ENCODE assay signal across 1 cellular context in the genomic region with DNA sequence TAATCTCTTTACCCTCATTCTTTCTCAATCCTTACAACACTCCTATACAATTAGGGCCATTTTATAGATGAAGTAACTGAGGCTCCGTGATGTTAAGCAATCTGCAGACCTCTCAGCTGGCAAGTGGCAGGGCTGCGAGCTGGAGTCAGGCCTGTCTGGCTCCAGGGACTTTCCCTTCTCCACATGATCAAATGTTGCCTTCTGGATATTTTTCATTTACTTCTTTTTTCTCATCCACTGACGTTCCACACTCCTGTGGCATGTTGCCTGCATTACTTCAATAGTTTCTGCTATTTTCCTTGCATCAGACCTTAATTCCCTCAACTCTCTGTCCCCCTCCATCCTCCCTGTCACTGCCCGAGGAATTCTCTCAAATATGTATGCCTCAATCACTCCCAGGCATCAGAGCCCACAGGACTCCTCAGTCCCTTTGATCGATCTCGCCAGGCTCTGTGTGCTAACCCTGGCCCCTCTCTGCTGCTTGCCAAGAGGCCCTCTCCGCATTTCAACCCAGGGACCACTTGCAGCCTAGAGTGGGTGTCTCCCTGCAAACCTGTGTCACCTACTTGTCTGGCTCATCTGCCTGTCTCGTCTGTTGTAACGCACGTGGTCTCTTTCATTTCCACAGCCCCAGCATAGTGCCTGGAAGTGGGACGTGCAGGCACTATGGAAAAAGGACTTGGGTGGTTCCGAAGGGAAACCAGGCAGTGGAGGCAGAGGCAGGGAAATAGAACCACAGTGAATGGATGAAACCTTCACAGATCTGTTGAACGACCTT.
TF ChIP-seq lines count a peak whose summit lies in the region.

No MANE protein-coding gene starts in this region.

TF ChIP-seq in GM23338, 12 proteins besides CTCF, POLR2A, EP300 and RAD21 (continued from another document):
- TF ChIP-seq, protein P1, sequence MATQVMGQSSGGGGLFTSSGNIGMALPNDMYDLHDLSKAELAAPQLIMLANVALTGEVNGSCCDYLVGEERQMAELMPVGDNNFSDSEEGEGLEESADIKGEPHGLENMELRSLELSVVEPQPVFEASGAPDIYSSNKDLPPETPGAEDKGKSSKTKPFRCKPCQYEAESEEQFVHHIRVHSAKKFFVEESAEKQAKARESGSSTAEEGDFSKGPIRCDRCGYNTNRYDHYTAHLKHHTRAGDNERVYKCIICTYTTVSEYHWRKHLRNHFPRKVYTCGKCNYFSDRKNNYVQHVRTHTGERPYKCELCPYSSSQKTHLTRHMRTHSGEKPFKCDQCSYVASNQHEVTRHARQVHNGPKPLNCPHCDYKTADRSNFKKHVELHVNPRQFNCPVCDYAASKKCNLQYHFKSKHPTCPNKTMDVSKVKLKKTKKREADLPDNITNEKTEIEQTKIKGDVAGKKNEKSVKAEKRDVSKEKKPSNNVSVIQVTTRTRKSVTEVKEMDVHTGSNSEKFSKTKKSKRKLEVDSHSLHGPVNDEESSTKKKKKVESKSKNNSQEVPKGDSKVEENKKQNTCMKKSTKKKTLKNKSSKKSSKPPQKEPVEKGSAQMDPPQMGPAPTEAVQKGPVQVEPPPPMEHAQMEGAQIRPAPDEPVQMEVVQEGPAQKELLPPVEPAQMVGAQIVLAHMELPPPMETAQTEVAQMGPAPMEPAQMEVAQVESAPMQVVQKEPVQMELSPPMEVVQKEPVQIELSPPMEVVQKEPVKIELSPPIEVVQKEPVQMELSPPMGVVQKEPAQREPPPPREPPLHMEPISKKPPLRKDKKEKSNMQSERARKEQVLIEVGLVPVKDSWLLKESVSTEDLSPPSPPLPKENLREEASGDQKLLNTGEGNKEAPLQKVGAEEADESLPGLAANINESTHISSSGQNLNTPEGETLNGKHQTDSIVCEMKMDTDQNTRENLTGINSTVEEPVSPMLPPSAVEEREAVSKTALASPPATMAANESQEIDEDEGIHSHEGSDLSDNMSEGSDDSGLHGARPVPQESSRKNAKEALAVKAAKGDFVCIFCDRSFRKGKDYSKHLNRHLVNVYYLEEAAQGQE (IDR thresholded peaks at IDR 0.05; ENCODE audit: unreplicated experiment) = no peak
